ENCODE assay signal across 8 cellular contexts in genomic region chr2:70553334-70553583, GRCh38. TPM values are rescaled to one million over a fixed set of nuclear protein-coding genes. Genes with fewer than 3 reads are reported as not detected.
DNase-seq lines count a peak whose midpoint lies in the region; ATAC-seq and TF ChIP-seq lines count a peak whose summit lies in the region.

No MANE protein-coding gene starts in this region.

- TF ChIP-seq POLR2A in sigmoid colon (IDR thresholded peaks at IDR 0.05) = no peak

- WGBS in sigmoid colon, 2 donors = 0 to 1% methylated on average over 18 of the region's 18 CpGs

- H3K4me3 ChIP-seq in sigmoid colon = peak overlapping the region; percentile 59 to 85 (median 76)

- H3K27ac ChIP-seq in sigmoid colon = peak overlapping the region in 2 of 4 donors; percentile 60 to 62

- TF ChIP-seq EP300 in sigmoid colon (IDR thresholded peaks at IDR 0.05) = no peak

- H3K4me1 ChIP-seq in sigmoid colon = peaks cover 0 to 21% (median 16%) of the 10 kb centered on the region in 4 donors

- intact Hi-C loops in left ventricle myocardium superior (cut with micrococcal nuclease) (no loop called here), sigmoid colon (cut with DNase I) (loop anchor here (5.0 kb wide), 1 partner anchor 251 kb away; the partner anchor contains the start of gene FAM136A)

- peak; percentile 26 for ATAC-seq in GM18907 (IDR thresholded peaks at IDR 0.05; ENCODE audit: unreplicated experiment)
- ATAC-seq in HG03460 (IDR thresholded peaks at IDR 0.05; ENCODE audit: unreplicated experiment) = peak; percentile 14
- peak; percentile 21 for ATAC-seq in left ventricle myocardium superior

- H3K9me3 ChIP-seq in sigmoid colon = no peaks in the 10 kb centered on the region

- peak; percentile 23 to 45 for DNase-seq in activated CD4-positive, alpha-beta T cell treated with anti-CD3 and anti-CD28 coated beads, Interleukin-2, amount 50 U/mL, for 48 hours
- DNase-seq in left ventricle myocardium superior (no peak), sigmoid colon (no peak), COLO829 (ENCODE audit: low spot score) (no peak)
- no peak for DNase-seq in stimulated activated CD4-positive, alpha-beta T cell treated with anti-CD3 and anti-CD28 coated beads, Interleukin-2, amount 100 ng/mL, for 24 hours
- no peak for DNase-seq in activated effector memory CD4-positive, alpha-beta T cell treated with anti-CD3 and anti-CD28 coated beads, Interleukin-2, amount 50 U/mL, for 16 hours

- peaks cover 9 to 58% (median 19%) of the 10 kb centered on the region in 3 donors for H3K27me3 ChIP-seq in sigmoid colon

- TF ChIP-seq CTCF in sigmoid colon (IDR thresholded peaks at IDR 0.05) = no peak

- H3K36me3 ChIP-seq in sigmoid colon = no peaks in the 10 kb centered on the region

RNA-seq across cellular contexts. Expression of gene TGFA, which starts 0.4 kb away (rescaled TPM):
- total RNA-seq in left ventricle myocardium superior = 1.1 TPM
- 1 to 10 TPM in 2 of 4 donors, under 1 TPM in 1, not detected in 1; 0.33 to 3.2 (median 1.1) TPM for total RNA-seq in sigmoid colon
- polyA plus RNA-seq in sigmoid colon = 10 to 100 TPM in 1 of 3 donors, 1 to 10 TPM in 2; 3.0 to 12.7 (median 8.7) TPM

Comparison
In these comparisons a context has a peak if more than half of its experiments do, and no peak if none do; other contexts are left out.
1. DNase-seq: peak in activated CD4-positive, alpha-beta T cell treated with anti-CD3 and anti-CD28 coated beads, Interleukin-2, amount 50 U/mL, for 48 hours (2 of 2); none in left ventricle myocardium superior (single experiment), sigmoid colon (single experiment), stimulated activated CD4-positive, alpha-beta T cell treated with anti-CD3 and anti-CD28 coated beads, Interleukin-2, amount 100 ng/mL, for 24 hours (0 of 2), COLO829 (single experiment) and activated effector memory CD4-positive, alpha-beta T cell treated with anti-CD3 and anti-CD28 coated beads, Interleukin-2, amount 50 U/mL, for 16 hours (single experiment).
2. Peak in every context shown above with its lines, with median percentiles within 50 percentile points of each other: ATAC-seq.